ENCODE assay signal across 29 cellular contexts in genomic region chr15:74838746-74839525, GRCh38. TPM values are rescaled to one million over a fixed set of nuclear protein-coding genes. Genes with fewer than 3 reads are reported as not detected.
"Had no signal": no experiment of that assay in that cellular context is flagged by ENCODE, and none has a peak within 500 bp of the region (broad histone marks: within the 10 kb centered on the region; RNA-seq: fewer than 3 reads in every experiment).

No MANE protein-coding gene starts in this region.

- H3K27ac ChIP-seq: esophagus squamous epithelium, foreskin keratinocyte, hepatocyte, neural progenitor cell, parathyroid adenoma, prostate gland, spleen, tibial artery, upper lobe of left lung, uterus had no signal

- DNase-seq: effector memory CD8-positive, alpha-beta T cell; esophagus squamous epithelium; foreskin keratinocyte; left colon; left ventricle myocardium superior; mesenchymal stem cell; midbrain; occipital lobe; spleen; stimulated activated CD4-positive, alpha-beta T cell treated with anti-CD3 and anti-CD28 coated beads, Interleukin-15, amount 100 ng/mL, for 24 hours; stimulated activated CD4-positive, alpha-beta T cell treated with anti-CD3 and anti-CD28 coated beads, Interleukin-1b, Interleukin-23, amount 100 ng/mL, for 48 hours; stimulated activated CD4-positive, alpha-beta T cell treated with anti-CD3 and anti-CD28 coated beads, Interleukin-4, amount 100 ng/mL, for 24 hours; tibial artery; uterus had no signal

- H2AFZ ChIP-seq: hepatocyte, neural progenitor cell, parathyroid adenoma had no signal

- H3K36me3 ChIP-seq: neural progenitor cell, prostate gland, uterus had no signal

- H3K4me3 Mint-ChIP-seq: effector memory CD8-positive, alpha-beta T cell; natural killer cell treated with Interleukin-12 subunit alpha and Interleukin-12 subunit beta and Interleukin-15 and Interleukin-18, amount 100 ng/mL, for 72 hours; neural progenitor cell; stimulated activated memory B cell treated with anti-CD40 and anti-IgM and Interleukin-4, amounts not matched to agents 10 μg/mL and 1 μg/mL and 100 μg/mL, for 72 hours; stimulated activated naive CD8-positive, alpha-beta T cell treated with anti-CD3 and anti-CD28 coated beads, Interleukin-15, Interleukin-2, amounts not matched to agents 100 ng/mL and 50 ng/mL, for 24 hours had no signal

- H3K27me3 ChIP-seq: esophagus squamous epithelium, foreskin keratinocyte, hepatocyte, neural progenitor cell, spleen, tibial artery, upper lobe of left lung, uterus had no signal

- H3K9me3 Mint-ChIP-seq: effector memory CD8-positive, alpha-beta T cell; natural killer cell treated with Interleukin-12 subunit alpha and Interleukin-12 subunit beta and Interleukin-15 and Interleukin-18, amount 100 ng/mL, for 72 hours; neural progenitor cell; stimulated activated memory B cell treated with anti-CD40 and anti-IgM and Interleukin-4, amounts not matched to agents 10 μg/mL and 1 μg/mL and 100 μg/mL, for 72 hours; stimulated activated naive CD8-positive, alpha-beta T cell treated with anti-CD3 and anti-CD28 coated beads, Interleukin-15, Interleukin-2, amounts not matched to agents 100 ng/mL and 50 ng/mL, for 24 hours had no signal

- H3K27ac Mint-ChIP-seq: natural killer cell treated with Interleukin-12 subunit alpha and Interleukin-12 subunit beta and Interleukin-15 and Interleukin-18, amount 100 ng/mL, for 72 hours; neural progenitor cell; stimulated activated memory B cell treated with anti-CD40 and anti-IgM and Interleukin-4, amounts not matched to agents 10 μg/mL and 1 μg/mL and 100 μg/mL, for 72 hours; stimulated activated naive CD8-positive, alpha-beta T cell treated with anti-CD3 and anti-CD28 coated beads, Interleukin-15, Interleukin-2, amounts not matched to agents 100 ng/mL and 50 ng/mL, for 24 hours had no signal

- H3K9ac ChIP-seq: neural progenitor cell, parathyroid adenoma had no signal

- H3K4me2 ChIP-seq: hepatocyte, neural progenitor cell had no signal

- H3K4me3 ChIP-seq: esophagus squamous epithelium, hepatocyte, lung, neural progenitor cell, prostate gland, spleen, tibial artery, upper lobe of left lung, uterus had no signal

- H3K27me3 Mint-ChIP-seq: effector memory CD8-positive, alpha-beta T cell; natural killer cell treated with Interleukin-12 subunit alpha and Interleukin-12 subunit beta and Interleukin-15 and Interleukin-18, amount 100 ng/mL, for 72 hours; stimulated activated memory B cell treated with anti-CD40 and anti-IgM and Interleukin-4, amounts not matched to agents 10 μg/mL and 1 μg/mL and 100 μg/mL, for 72 hours; stimulated activated naive CD8-positive, alpha-beta T cell treated with anti-CD3 and anti-CD28 coated beads, Interleukin-15, Interleukin-2, amounts not matched to agents 100 ng/mL and 50 ng/mL, for 24 hours had no signal

- H3K36me3 Mint-ChIP-seq: natural killer cell treated with Interleukin-12 subunit alpha and Interleukin-12 subunit beta and Interleukin-15 and Interleukin-18, amount 100 ng/mL, for 72 hours had no signal

- H3K9me3 ChIP-seq: esophagus squamous epithelium, prostate gland, spleen, tibial artery, upper lobe of left lung, uterus had no signal

RNA-seq across cellular contexts. Expression of gene CPLX3, which starts 12.5 kb away (rescaled TPM):
- total RNA-seq: epithelial cell of proximal tubule, foreskin keratinocyte, hepatocyte, kidney epithelial cell, lung, renal cortical epithelial cell, sciatic nerve, skeletal muscle tissue, upper lobe of left lung, uterus had no signal
- polyA plus RNA-seq: foreskin keratinocyte, hepatocyte had no signal

RNA-seq across cellular contexts. Expression of gene LMAN1L, which starts 26.3 kb away (rescaled TPM):
- total RNA-seq: epithelial cell of proximal tubule, foreskin keratinocyte, hepatocyte, kidney epithelial cell, occipital lobe, renal cortical epithelial cell, sciatic nerve, skeletal muscle tissue, temporal lobe had no signal
- polyA plus RNA-seq: foreskin keratinocyte, hepatocyte had no signal
